17 cellular contexts compared by ENCODE assay signal in genomic region chr20:8423482-8423881, GRCh38.
DNase-seq lines count a peak whose midpoint lies in the region; ATAC-seq and TF ChIP-seq lines count a peak whose summit lies in the region.
"Had no signal": no experiment of that assay in that cellular context is flagged by ENCODE, and none has a peak within 500 bp of the region (broad histone marks: within the 10 kb centered on the region; RNA-seq: fewer than 3 reads in every experiment).

No MANE protein-coding gene starts in this region.

- 80 to 84% methylated on average over 2 of the region's 2 CpGs for WGBS in body of pancreas, 2 donors

- TF ChIP-seq POLR2A in body of pancreas (IDR thresholded peaks at IDR 0.05), result no peak

- H3K9me3 ChIP-seq in SJSA1 (replicated peaks) (no peaks in the 10 kb centered on the region), body of pancreas (no peaks in the 10 kb centered on the region)

- H3K27me3 ChIP-seq in SJSA1 (replicated peaks) (no peaks in the 10 kb centered on the region), body of pancreas (no peaks in the 10 kb centered on the region)

- DNase-seq in NCI-H748 (lab: John Stamatoyannopoulos, UW; ENCODE audit: unreplicated experiment) (peak; percentile 58), NCI-H748 treated with DMSO at 0.1 percent for 48 hours (lab: John Stamatoyannopoulos, UW) (no peak), COR-L47 (lab: John Stamatoyannopoulos, UW) (peak; percentile 8), NCI-H2171 (lab: John Stamatoyannopoulos, UW) (peak; percentile 18), SJSA1 (ENCODE audit: low read depth in 1 of 2, low spot score in 2 of 2) (no peak), NCI-H1092 (lab: John Stamatoyannopoulos, UW) (no peak), body of pancreas (no peak)
- DNase-seq: C1 segment of cervical spinal cord, Kasumi-1, NCI-H2029, NCI-H2227 treated with DMSO at 0.1 percent for 48 hours, NCI-H774, OCI-M1, RPMI8226, T-cell, T-helper 9 cell had no signal

- no peaks in the 10 kb centered on the region for H3K36me3 ChIP-seq in SJSA1
- H3K36me3 ChIP-seq in body of pancreas (replicated peaks in 1 of 2; ENCODE audit: insufficient read depth in 1 of 2, low read depth in 2 of 2), result no peaks in the 10 kb centered on the region

- intact Hi-C loops in body of pancreas (cut with DNase I), result no loop called here

- ATAC-seq in HG02970 (IDR thresholded peaks at IDR 0.05; ENCODE audit: low FRiP score, unreplicated experiment), result no peak
- ATAC-seq in body of pancreas, result no peak
- ATAC-seq: T-cell had no signal

- H3K27ac ChIP-seq in SJSA1, result 0 out of 2 replicates have a peak overlapping the region, but pooled peaks have one; percentile 10
- H3K27ac ChIP-seq in body of pancreas, result no peak overlapping the region

- H3K4me3 ChIP-seq in SJSA1, result no peak overlapping the region
- no peak overlapping the region for H3K4me3 ChIP-seq in body of pancreas

- TF ChIP-seq CTCF in body of pancreas (IDR thresholded peaks at IDR 0.05), result no peak

- H3K4me1 ChIP-seq in SJSA1 (replicated peaks), result peaks cover 18% of the 10 kb centered on the region
- no peaks in the 10 kb centered on the region for H3K4me1 ChIP-seq in body of pancreas

Comparison
In these comparisons a context has a peak if more than half of its experiments do, and no peak if none do; other contexts are left out.
1. DNase-seq: peak in NCI-H748 (single experiment), COR-L47 (single experiment) and NCI-H2171 (single experiment); none in NCI-H748 treated with DMSO at 0.1 percent for 48 hours (single experiment), SJSA1 (0 of 2), NCI-H1092 (single experiment) and body of pancreas (0 of 4).